Comparison of ENCODE assay signal across 1 cellular context in genomic region chr20:45816951-45817651, GRCh38.
TF ChIP-seq lines count a peak whose summit lies in the region.

No MANE protein-coding gene starts in this region.

TF ChIP-seq in H1, 55 proteins besides CTCF, POLR2A, EP300 and RAD21:
- peak; percentile 38 for TF ChIP-seq POLR2AphosphoS5 (IDR thresholded peaks at IDR 0.05; ENCODE audit: low read depth, low read length)
- no peak for TF ChIP-seq MAFK (IDR thresholded peaks at IDR 0.05; ENCODE audit: low read depth, low read length)
